Comparison of ENCODE assay signal across 1 cellular context in genomic region chr17:78979780-78980623, GRCh38.
TF ChIP-seq lines count a peak whose summit lies in the region.

A gene with protein sequence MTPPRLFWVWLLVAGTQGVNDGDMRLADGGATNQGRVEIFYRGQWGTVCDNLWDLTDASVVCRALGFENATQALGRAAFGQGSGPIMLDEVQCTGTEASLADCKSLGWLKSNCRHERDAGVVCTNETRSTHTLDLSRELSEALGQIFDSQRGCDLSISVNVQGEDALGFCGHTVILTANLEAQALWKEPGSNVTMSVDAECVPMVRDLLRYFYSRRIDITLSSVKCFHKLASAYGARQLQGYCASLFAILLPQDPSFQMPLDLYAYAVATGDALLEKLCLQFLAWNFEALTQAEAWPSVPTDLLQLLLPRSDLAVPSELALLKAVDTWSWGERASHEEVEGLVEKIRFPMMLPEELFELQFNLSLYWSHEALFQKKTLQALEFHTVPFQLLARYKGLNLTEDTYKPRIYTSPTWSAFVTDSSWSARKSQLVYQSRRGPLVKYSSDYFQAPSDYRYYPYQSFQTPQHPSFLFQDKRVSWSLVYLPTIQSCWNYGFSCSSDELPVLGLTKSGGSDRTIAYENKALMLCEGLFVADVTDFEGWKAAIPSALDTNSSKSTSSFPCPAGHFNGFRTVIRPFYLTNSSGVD (minus strand): TSS chr17:78979923. CDS start chr17:78977191, 2,732 bp downstream.

TF ChIP-seq in H1, 55 proteins besides CTCF, POLR2A, EP300 and RAD21:
- peak; percentile 46; the same call in 1 of the 2 replicates for TF ChIP-seq TAF1 (IDR thresholded peaks at IDR 0.05; ENCODE audit: low read depth, low read length)
- no peak for TF ChIP-seq TEAD4 (IDR thresholded peaks at IDR 0.05; ENCODE audit: low read depth, low read length)
- peak; percentile 38 for TF ChIP-seq TBP (IDR thresholded peaks at IDR 0.05; ENCODE audit: low read depth, low read length)
- no peak for TF ChIP-seq RNF2 (IDR thresholded peaks at IDR 0.05; ENCODE audit: borderline replicate concordance, low read depth, low read length, missing control alignments, poor library complexity, severe bottlenecking)
- TF ChIP-seq RFX5 (IDR thresholded peaks at IDR 0.05; ENCODE audit: borderline replicate concordance, low read depth, low read length): no peak
- no peak for TF ChIP-seq KDM5A (IDR thresholded peaks at IDR 0.05; ENCODE audit: low read length)
- no peak for TF ChIP-seq SP4 (IDR thresholded peaks at IDR 0.05; ENCODE audit: low read length)
- TF ChIP-seq, protein P1, sequence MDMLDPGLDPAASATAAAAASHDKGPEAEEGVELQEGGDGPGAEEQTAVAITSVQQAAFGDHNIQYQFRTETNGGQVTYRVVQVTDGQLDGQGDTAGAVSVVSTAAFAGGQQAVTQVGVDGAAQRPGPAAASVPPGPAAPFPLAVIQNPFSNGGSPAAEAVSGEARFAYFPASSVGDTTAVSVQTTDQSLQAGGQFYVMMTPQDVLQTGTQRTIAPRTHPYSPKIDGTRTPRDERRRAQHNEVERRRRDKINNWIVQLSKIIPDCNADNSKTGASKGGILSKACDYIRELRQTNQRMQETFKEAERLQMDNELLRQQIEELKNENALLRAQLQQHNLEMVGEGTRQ (IDR thresholded peaks at IDR 0.05; ENCODE audit: low read length): peak; percentile 43
- TF ChIP-seq MAX (IDR thresholded peaks at IDR 0.05): peak; percentile 28; the same call in 1 of the 2 replicates
